Comparison of ENCODE assay signal across 12 cellular contexts in the genomic region with DNA sequence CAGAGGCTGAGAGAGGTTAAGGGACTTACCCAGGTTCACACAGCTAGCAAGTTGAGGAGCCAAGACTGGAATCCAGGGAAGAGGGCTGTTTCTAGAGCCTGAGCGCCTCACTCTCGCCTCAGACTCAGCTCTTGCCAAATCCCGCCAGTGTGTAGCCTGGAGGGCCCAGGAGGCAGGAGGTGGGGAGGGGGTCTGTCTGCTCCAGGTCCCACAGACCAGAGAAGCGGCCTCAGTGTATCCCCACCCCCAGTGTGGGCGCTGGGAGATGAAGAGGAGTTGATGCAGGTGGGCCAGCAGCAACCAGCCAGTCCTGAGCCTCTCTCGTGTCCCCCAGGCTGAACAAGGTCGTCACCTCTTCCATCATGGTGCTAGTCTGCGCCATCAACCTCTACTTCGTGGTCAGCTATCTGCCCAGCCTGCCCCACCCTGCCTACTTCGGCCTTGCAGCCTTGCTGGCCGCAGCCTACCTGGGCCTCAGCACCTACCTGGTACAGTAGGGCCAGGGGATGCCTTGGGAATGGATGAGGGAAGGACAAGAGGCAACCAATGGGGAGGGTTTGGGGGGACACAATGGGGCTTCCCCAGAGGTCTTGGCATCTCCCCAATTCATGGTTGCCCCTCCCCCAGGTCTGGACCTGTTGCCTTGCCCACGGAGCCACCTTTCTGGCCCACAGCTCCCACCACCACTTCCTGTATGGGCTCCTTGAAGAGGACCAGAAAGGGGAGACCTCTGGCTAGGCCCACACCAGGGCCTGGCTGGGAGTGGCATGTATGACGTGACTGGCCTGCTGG. TPM values are rescaled to one million over a fixed set of nuclear protein-coding genes. Genes with fewer than 3 reads are reported as not detected.
DNase-seq lines count a peak whose midpoint lies in the region; ATAC-seq and TF ChIP-seq lines count a peak whose summit lies in the region.
"Had no signal": no experiment of that assay in that cellular context is flagged by ENCODE, and none has a peak within 500 bp of the region (broad histone marks: within the 10 kb centered on the region; RNA-seq: fewer than 3 reads in every experiment).

No MANE protein-coding gene starts in this region.

- POLR2A ChIA-PET in activated CD4-positive, alpha-beta T cell treated with anti-CD3 and anti-CD28 coated beads, Interleukin-2, amount 10 ng/mL, durations not matched to agents 7 days and 5 days (lab: Charles Lee) = no interaction called here

- H3K4me3 Mint-ChIP-seq in activated CD4-positive, alpha-beta T cell treated with anti-CD3 and anti-CD28 coated beads, Interleukin-2, amount 10 ng/mL, durations not matched to agents 7 days and 5 days = no peak overlapping the region
- H3K4me3 Mint-ChIP-seq in immature natural killer cell = peak overlapping the region; percentile 58 to 91 (median 65)
- H3K4me3 Mint-ChIP-seq in stimulated activated naive B cell treated with anti-CD40 and anti-IgM and Interleukin-4, amounts not matched to agents 10 μg/mL and 1 μg/mL and 100 μg/mL, for 72 hours = no peak overlapping the region

- TF ChIP-seq CTCF in NB4 (IDR thresholded peaks at IDR 0.05; ENCODE audit: low read depth, low read length) = no peak

- CTCF ChIA-PET in activated CD4-positive, alpha-beta T cell treated with anti-CD3 and anti-CD28 coated beads, Interleukin-2, amount 10 ng/mL, durations not matched to agents 7 days and 5 days (lab: Charles Lee) = interaction anchor here (0.8 to 5.3 kb wide), 10 partner anchors 11 to 108 kb away, joined by 3 to 39 read pairs (median 3); partner anchors contain the start of genes SLC11A1 and TMBIM1

- DNase-seq in activated CD4-positive, alpha-beta T cell treated with anti-CD3 and anti-CD28 coated beads, Interleukin-2, amount 10 ng/mL, durations not matched to agents 7 days and 5 days = peak; percentile 27
- DNase-seq in activated CD4-positive, alpha-beta T cell treated with anti-CD3 and anti-CD28 coated beads for 1 hour = no peak
- DNase-seq in NB4 (ENCODE audit: low read depth) = peak; percentile 68
- DNase-seq in immature natural killer cell = peak; percentile 36 to 52 (median 39)
- DNase-seq in stimulated activated naive B cell treated with anti-CD40 and anti-IgM and Interleukin-4, amounts not matched to agents 10 μg/mL and 1 μg/mL and 100 μg/mL, for 72 hours = no peak
- no peak for DNase-seq in SKM-1 (lab: John Stamatoyannopoulos, UW; ENCODE audit: unreplicated experiment)
- no peak for DNase-seq in DMS153 treated with DMSO at 0.1 percent for 48 hours (lab: John Stamatoyannopoulos, UW; ENCODE audit: unreplicated experiment)
- DNase-seq: cerebellar nuclear complex; NCI-H2029 treated with DMSO at 0.1 percent for 48 hours; stimulated activated naive CD4-positive, alpha-beta T cell treated with Interleukin-2 at 50 U/mL for 16 hours had no signal

- peaks cover 34% of the 10 kb centered on the region for H3K4me1 Mint-ChIP-seq in activated CD4-positive, alpha-beta T cell treated with anti-CD3 and anti-CD28 coated beads, Interleukin-2, amount 10 ng/mL, durations not matched to agents 7 days and 5 days
- H3K4me1 Mint-ChIP-seq in immature natural killer cell = peaks cover 59% of the 10 kb centered on the region in 2 donors
- H3K4me1 Mint-ChIP-seq in stimulated activated naive B cell treated with anti-CD40 and anti-IgM and Interleukin-4, amounts not matched to agents 10 μg/mL and 1 μg/mL and 100 μg/mL, for 72 hours = peaks cover 30 to 50% of the 10 kb centered on the region in 2 donors

- ATAC-seq in stimulated activated naive B cell treated with anti-CD40 and anti-IgM and Interleukin-4, amounts not matched to agents 10 μg/mL and 1 μg/mL and 100 μg/mL, for 72 hours (replicated peaks) = no peak
- no peak for ATAC-seq in HG02678 (IDR thresholded peaks at IDR 0.05; ENCODE audit: unreplicated experiment)

- H3K27ac Mint-ChIP-seq in activated CD4-positive, alpha-beta T cell treated with anti-CD3 and anti-CD28 coated beads, Interleukin-2, amount 10 ng/mL, durations not matched to agents 7 days and 5 days = peak overlapping the region; percentile 74
- H3K27ac Mint-ChIP-seq in immature natural killer cell = peak overlapping the region; percentile 39 to 95 (median 83)
- peak overlapping the region; percentile 42 for H3K27ac Mint-ChIP-seq in stimulated activated naive B cell treated with anti-CD40 and anti-IgM and Interleukin-4, amounts not matched to agents 10 μg/mL and 1 μg/mL and 100 μg/mL, for 72 hours

- peak overlapping the region; percentile 22 for H3K4me3 ChIP-seq in NB4 (ENCODE audit: low read depth, low read length)

- peaks cover 10% of the 10 kb centered on the region for H3K36me3 Mint-ChIP-seq in activated CD4-positive, alpha-beta T cell treated with anti-CD3 and anti-CD28 coated beads, Interleukin-2, amount 10 ng/mL, durations not matched to agents 7 days and 5 days (ENCODE audit: low read depth)
- no peaks in the 10 kb centered on the region for H3K36me3 Mint-ChIP-seq in immature natural killer cell
- H3K36me3 Mint-ChIP-seq in stimulated activated naive B cell treated with anti-CD40 and anti-IgM and Interleukin-4, amounts not matched to agents 10 μg/mL and 1 μg/mL and 100 μg/mL, for 72 hours = no peaks in the 10 kb centered on the region

- no peak for TF ChIP-seq POLR2A in NB4 (IDR thresholded peaks at IDR 0.05; ENCODE audit: extremely low read depth, insufficient read length)

- no peaks in the 10 kb centered on the region for H3K27me3 Mint-ChIP-seq in activated CD4-positive, alpha-beta T cell treated with anti-CD3 and anti-CD28 coated beads, Interleukin-2, amount 10 ng/mL, durations not matched to agents 7 days and 5 days
- H3K27me3 Mint-ChIP-seq in immature natural killer cell (ENCODE audit: low read depth in 3 of 3) = peaks cover 21 to 42% (median 34%) of the 10 kb centered on the region in 3 donors
- H3K27me3 Mint-ChIP-seq in stimulated activated naive B cell treated with anti-CD40 and anti-IgM and Interleukin-4, amounts not matched to agents 10 μg/mL and 1 μg/mL and 100 μg/mL, for 72 hours = peaks cover 0 to 7% of the 10 kb centered on the region in 2 donors

- no peaks in the 10 kb centered on the region for H3K9me3 Mint-ChIP-seq in activated CD4-positive, alpha-beta T cell treated with anti-CD3 and anti-CD28 coated beads, Interleukin-2, amount 10 ng/mL, durations not matched to agents 7 days and 5 days
- H3K9me3 Mint-ChIP-seq in immature natural killer cell = no peaks in the 10 kb centered on the region
- no peaks in the 10 kb centered on the region for H3K9me3 Mint-ChIP-seq in stimulated activated naive B cell treated with anti-CD40 and anti-IgM and Interleukin-4, amounts not matched to agents 10 μg/mL and 1 μg/mL and 100 μg/mL, for 72 hours
- H3K9me3 Mint-ChIP-seq: neural crest cell had no signal

RNA-seq across cellular contexts. Expression of gene CTDSP1, which starts 5.2 kb away (rescaled TPM):
- total RNA-seq in activated CD4-positive, alpha-beta T cell treated with anti-CD3 and anti-CD28 coated beads, Interleukin-2, amount 10 ng/mL, durations not matched to agents 7 days and 5 days = 100 to 1,000 TPM; 186 to 208 TPM
- 10 to 100 TPM; 43.7 to 78.5 (median 61.8) TPM for polyA plus RNA-seq in immature natural killer cell

RNA-seq across cellular contexts. Expression of gene SLC11A1, which starts 12.4 kb away (rescaled TPM):
- total RNA-seq in activated CD4-positive, alpha-beta T cell treated with anti-CD3 and anti-CD28 coated beads, Interleukin-2, amount 10 ng/mL, durations not matched to agents 7 days and 5 days = under 1 TPM; 0.17 TPM
- 1 to 10 TPM in 2 of 3 donors, under 1 TPM in 1; 0.66 to 1.8 (median 1.2) TPM for polyA plus RNA-seq in immature natural killer cell

RNA-seq across cellular contexts. Expression of gene VIL1, which starts 24.4 kb away (rescaled TPM):
- total RNA-seq in activated CD4-positive, alpha-beta T cell treated with anti-CD3 and anti-CD28 coated beads, Interleukin-2, amount 10 ng/mL, durations not matched to agents 7 days and 5 days = under 1 TPM in 1 of 2 experiments, not detected in 1; 0.17 TPM
- polyA plus RNA-seq in immature natural killer cell = under 1 TPM in 2 of 3 donors, not detected in 1; 0.47 to 0.63 TPM
- total RNA-seq: neural crest cell had no signal

RNA-seq across cellular contexts. Expression of gene CATIP, which starts 37.8 kb away (rescaled TPM):
- not detected for total RNA-seq in activated CD4-positive, alpha-beta T cell treated with anti-CD3 and anti-CD28 coated beads, Interleukin-2, amount 10 ng/mL, durations not matched to agents 7 days and 5 days
- under 1 TPM in 1 of 3 donors, not detected in 2; 0.08 TPM for polyA plus RNA-seq in immature natural killer cell
- total RNA-seq: neural crest cell had no signal

Comparison
In these comparisons a context has a peak if more than half of its experiments do, and no peak if none do; other contexts are left out.
1. DNase-seq: peak in activated CD4-positive, alpha-beta T cell treated with anti-CD3 and anti-CD28 coated beads, Interleukin-2, amount 10 ng/mL, durations not matched to agents 7 days and 5 days (single experiment), NB4 (single experiment) and immature natural killer cell (3 of 3); none in activated CD4-positive, alpha-beta T cell treated with anti-CD3 and anti-CD28 coated beads for 1 hour (single experiment), stimulated activated naive B cell treated with anti-CD40 and anti-IgM and Interleukin-4, amounts not matched to agents 10 μg/mL and 1 μg/mL and 100 μg/mL, for 72 hours (single experiment), SKM-1 (single experiment) and DMS153 treated with DMSO at 0.1 percent for 48 hours (single experiment).
2. H3K4me3 Mint-ChIP-seq: peak in immature natural killer cell (5 of 5); none in activated CD4-positive, alpha-beta T cell treated with anti-CD3 and anti-CD28 coated beads, Interleukin-2, amount 10 ng/mL, durations not matched to agents 7 days and 5 days (single experiment) and stimulated activated naive B cell treated with anti-CD40 and anti-IgM and Interleukin-4, amounts not matched to agents 10 μg/mL and 1 μg/mL and 100 μg/mL, for 72 hours (0 of 2).
3. Peak in every context shown above with its lines, with median percentiles within 50 percentile points of each other: H3K27ac Mint-ChIP-seq.